Comparison of ENCODE assay signal across 34 cellular contexts in the genomic region with DNA sequence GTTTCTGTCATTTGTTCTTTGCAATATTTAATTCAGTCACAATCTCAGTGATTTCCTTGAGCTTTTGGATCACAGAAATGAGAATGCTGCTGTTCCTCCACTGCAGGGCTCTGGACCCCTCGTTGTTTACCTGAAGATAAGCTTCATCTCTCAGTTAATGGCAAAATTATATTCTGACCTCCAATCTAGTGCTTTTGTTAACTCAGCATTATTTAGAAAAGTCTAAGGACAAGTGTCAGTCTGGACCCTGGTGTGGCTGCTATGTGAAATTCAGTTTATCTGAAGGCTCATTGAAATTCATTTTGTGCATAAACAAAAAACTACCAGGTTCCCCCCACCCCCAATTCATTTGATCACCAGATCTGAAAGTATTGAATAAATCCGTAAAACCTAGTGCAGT.
"Had no signal": no experiment of that assay in that cellular context is flagged by ENCODE, and none has a peak within 500 bp of the region (broad histone marks: within the 10 kb centered on the region; RNA-seq: fewer than 3 reads in every experiment).

No MANE protein-coding gene starts in this region.

- FAIRE-seq: astrocyte, TTC549 had no signal

- H3K27ac ChIP-seq: adrenal gland, body of pancreas, brain microvascular endothelial cell, breast epithelium, VCaP had no signal

- H3K9me3 ChIP-seq: adrenal gland, body of pancreas, breast epithelium had no signal

- DNase-seq: activated B cell treated with CpG ODN at 0.5 μM for 24 hours; activated CD4-positive, alpha-beta memory T cell treated with anti-CD3 and anti-CD28 coated beads for 36 hours; activated CD4-positive, alpha-beta T cell treated with anti-CD3 and anti-CD28 coated beads for 4 hours; activated CD4-positive, alpha-beta T cell treated with anti-CD3 and anti-CD28 coated beads, Interleukin-2, amount 10 ng/mL, durations not matched to agents 24 days and 14 days; activated CD4-positive, alpha-beta T cell treated with anti-CD3 and anti-CD28 coated beads, Interleukin-2, amount 50 U/mL, for 1 hour; activated CD4-positive, alpha-beta T cell treated with anti-CD3 and anti-CD28 coated beads, Interleukin-2, amount 50 U/mL, for 4 hours; activated CD4-positive, CD25-positive, alpha-beta regulatory T cell treated with anti-CD3 and anti-CD28 coated beads, Interleukin-2, amount 50 U/mL, for 72 hours; activated CD8-positive, alpha-beta memory T cell treated with anti-CD3 and anti-CD28 coated beads, Interleukin-2, amount 50 U/mL, for 4 hours; activated CD8-positive, alpha-beta T cell treated with anti-CD3 and anti-CD28 coated beads for 36 hours; activated effector memory CD4-positive, alpha-beta T cell treated with anti-CD3 and anti-CD28 coated beads, Interleukin-2, amount 50 U/mL, for 16 hours; activated gamma-delta T cell treated with Interleukin-2 at 50 U/mL for 16 hours; activated naive CD4-positive, alpha-beta T cell; activated naive CD4-positive, alpha-beta T cell treated with anti-CD3 and anti-CD28 coated beads for 36 hours; activated naive CD4-positive, alpha-beta T cell treated with anti-CD3 and anti-CD28 coated beads, Interleukin-2, amount 50 U/mL, for 16 hours; activated naive CD8-positive, alpha-beta T cell treated with anti-CD3 and anti-CD28 coated beads for 36 hours; activated T-cell treated with anti-CD3 and anti-CD28 coated beads for 4 hours; activated T-cell treated with anti-CD3 and anti-CD28 coated beads, Interleukin-2, amount 50 U/mL, for 1 hour; activated T-cell treated with anti-CD3 and anti-CD28 coated beads, Interleukin-2, amount 50 U/mL, for 4 hours; activated T-cell treated with anti-CD3 and anti-CD28 coated beads, Interleukin-2, amount 50 U/mL, for 72 hours; adrenal gland; amniotic stem cell; aorta; body of pancreas; brain microvascular endothelial cell; central memory CD4-positive, alpha-beta T cell; T-helper 1 cell; T-helper 2 cell; T-helper 9 cell had no signal

- ATAC-seq: activated CD8-positive, alpha-beta T cell treated with anti-CD3 and anti-CD28 coated beads for 36 hours; activated naive CD4-positive, alpha-beta T cell treated with anti-CD3 and anti-CD28 coated beads, Interleukin-2, amount 50 U/mL, for 72 hours; activated T-cell treated with anti-CD3 and anti-CD28 coated beads, Interleukin-2, amount 50 U/mL, for 4 hours; activated T-cell treated with anti-CD3 and anti-CD28 coated beads, Interleukin-2, amount 50 U/mL, for 72 hours; activated T-helper 17 cell treated with anti-CD3 and anti-CD28 coated beads, Interleukin-2, amount 50 U/mL, for 72 hours; body of pancreas had no signal

- H3K27me3 ChIP-seq: body of pancreas, brain microvascular endothelial cell, breast epithelium had no signal

- H3K4me3 ChIP-seq: adrenal gland, body of pancreas, breast epithelium had no signal

- H3K4me1 ChIP-seq: adrenal gland, body of pancreas, breast epithelium had no signal

- H3K36me3 ChIP-seq: adrenal gland, brain microvascular endothelial cell, breast epithelium had no signal
